8 cellular contexts compared by ENCODE assay signal in the genomic region with DNA sequence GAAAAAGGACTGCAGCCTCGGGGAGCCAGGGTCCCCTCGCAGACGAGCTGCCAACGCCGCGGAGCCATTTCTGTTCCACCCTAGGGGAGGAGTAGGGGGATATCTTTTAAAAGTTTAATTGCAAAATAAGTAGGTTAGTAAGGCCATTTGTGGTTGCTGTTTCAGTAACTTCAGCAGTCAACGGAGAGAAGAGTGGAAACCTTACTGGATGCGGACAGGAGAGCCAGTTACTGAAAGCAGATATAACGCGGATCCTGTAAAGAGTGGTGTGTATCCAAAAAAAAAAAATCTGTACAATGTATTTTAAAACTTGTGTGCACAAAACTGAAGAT. TPM values are rescaled to one million over a fixed set of nuclear protein-coding genes. Genes with fewer than 3 reads are reported as not detected.
A peak's percentile ranks its signal among the peaks of the same experiment; 100 is the strongest.
DNase-seq lines count a peak whose midpoint lies in the region; FAIRE-seq lines count a peak whose summit lies in the region.

No MANE protein-coding gene starts in this region.

- H3K27me3 ChIP-seq in SJCRH30: no peaks in the 10 kb centered on the region

- in situ Hi-C loops in G401 (cut with HindIII; ENCODE audit: low sequenced_read_pairs): no loop called here

- peaks cover 12% of the 10 kb centered on the region for H3K4me1 ChIP-seq in SJCRH30

- H3K27ac ChIP-seq in SJCRH30: peak overlapping the region; percentile 62

- no peaks in the 10 kb centered on the region for H3K9me3 ChIP-seq in SJCRH30 (replicated peaks)

- peak overlapping the region; percentile 90 for H3K4me3 ChIP-seq in SJCRH30
- peak overlapping the region; percentile 75 for H3K4me3 ChIP-seq in skeletal muscle cell (ENCODE audit: low read depth, low read length)

- peaks cover 21% of the 10 kb centered on the region for H3K36me3 ChIP-seq in SJCRH30

- FAIRE-seq in RCC 7860 (lab: Jason Lieb, UNC): no peak

- DNase-seq in H4 (ENCODE audit: low spot score): peak; percentile 27
- no peak for DNase-seq in SJCRH30
- peak; percentile 62 for DNase-seq in fibroblast of peridontal ligament (ENCODE audit: extremely low read depth)
- no peak for DNase-seq in skeletal muscle cell (ENCODE audit: low read depth)
- DNase-seq in NCI-H146 treated with DMSO at 0.1 percent for 48 hours (lab: John Stamatoyannopoulos, UW; ENCODE audit: unreplicated experiment): no peak
- DNase-seq in RCC 7860 (ENCODE audit: low spot score): no peak
- DNase-seq in G401 (ENCODE audit: low spot score): no peak
- DNase-seq in epidermal melanocyte (ENCODE audit: insufficient read length, low spot score): no peak

RNA-seq across cellular contexts. Expression of a gene that starts 0.8 kb away (rescaled TPM):
- total RNA-seq in H4 (2014; rRNA removed; shearing (Covaris generic)): 4.5 and 5.1 TPM in 2 replicates
- total RNA-seq in SJCRH30 (2014; rRNA removed; shearing (Covaris generic)): 14.1 and 14.3 TPM in 2 replicates
- 0.10 and 0.68 TPM in 2 replicates for total RNA-seq in G401 (2014; rRNA removed; shearing (Covaris generic))

Comparison
In these comparisons a context has a peak if more than half of its experiments do, and no peak if none do; other contexts are left out.
1. DNase-seq: peak in H4 (single experiment) and fibroblast of peridontal ligament (single experiment); none in SJCRH30 (0 of 2), skeletal muscle cell (single experiment), NCI-H146 treated with DMSO at 0.1 percent for 48 hours (single experiment), RCC 7860 (single experiment), G401 (single experiment) and epidermal melanocyte (single experiment).